Comparison of ENCODE assay signal across 8 cellular contexts in the genomic region with DNA sequence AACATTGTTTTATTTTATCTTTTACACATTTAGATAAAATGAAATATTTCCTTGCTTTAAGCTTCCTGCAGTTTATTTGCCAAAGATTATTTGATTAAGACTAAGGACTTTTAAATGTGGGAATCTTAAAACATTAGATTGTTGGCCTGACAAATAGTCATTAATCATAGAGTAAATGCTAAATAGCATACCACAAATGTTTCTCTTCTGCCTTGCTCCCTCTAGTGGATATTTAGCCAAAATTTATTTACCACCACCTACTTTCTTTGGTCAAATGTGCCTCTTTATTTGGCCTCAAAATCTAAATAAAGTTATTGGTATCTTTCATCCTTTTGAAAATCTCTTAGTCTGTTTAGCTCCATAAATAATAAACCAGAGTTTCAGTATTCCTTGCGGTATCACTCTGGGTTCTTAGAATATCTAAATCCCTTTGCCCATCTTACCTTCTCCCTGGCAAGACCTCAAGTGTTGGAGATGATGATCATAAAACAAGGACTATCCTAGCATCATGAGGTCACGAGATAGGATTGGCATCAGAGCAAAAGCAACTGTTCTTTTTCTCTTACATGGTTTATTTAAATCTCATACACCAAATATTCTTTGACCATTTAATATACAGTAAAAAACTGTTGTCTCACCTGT.
DNase-seq lines count a peak whose midpoint lies in the region; ATAC-seq and TF ChIP-seq lines count a peak whose summit lies in the region.

No MANE protein-coding gene starts in this region.

- H3K9me3 ChIP-seq in OCI-LY1 (ENCODE audit: low read length) (no peaks in the 10 kb centered on the region), esophagus muscularis mucosa (no peaks in the 10 kb centered on the region)

- no peaks in the 10 kb centered on the region for H3K27me3 ChIP-seq in GM06990 (replicated peaks; ENCODE audit: control insufficient read depth, insufficient read depth, low read length)
- no peaks in the 10 kb centered on the region for H3K27me3 ChIP-seq in OCI-LY1 (ENCODE audit: insufficient read depth, low read length)
- H3K27me3 ChIP-seq in esophagus muscularis mucosa, result no peaks in the 10 kb centered on the region

- H4K20me1 ChIP-seq in OCI-LY1 (ENCODE audit: insufficient read depth, low read length), result no peaks in the 10 kb centered on the region

- no peaks in the 10 kb centered on the region for H3K9me2 ChIP-seq in OCI-LY1 (ENCODE audit: low read depth, low read length)

- H2AFZ ChIP-seq in OCI-LY1 (ENCODE audit: low read length), result no peak overlapping the region

- no peaks in the 10 kb centered on the region for H3K4me1 ChIP-seq in OCI-LY1 (ENCODE audit: insufficient read depth, low read length, severe bottlenecking)
- peaks cover 0 to 22% (median 16%) of the 10 kb centered on the region in 4 donors for H3K4me1 ChIP-seq in esophagus muscularis mucosa

- intact Hi-C loops in esophagus muscularis mucosa (cut with DNase I), result loop anchor here (10.0 kb wide), 1 partner anchor 94 kb away; no protein-coding TSS in a partner anchor

- DNase-seq in GM06990 (ENCODE audit: extremely low read depth, insufficient read length) (no peak), esophagus muscularis mucosa (ENCODE audit: extremely low spot score) (no peak), pons (ENCODE audit: low spot score) (peak; percentile 64)
- no peak for DNase-seq in activated CD4-positive, CD25-positive, alpha-beta regulatory T cell (lab: John Stamatoyannopoulos, UW)

- 70% methylated on average over 2 of the region's 2 CpGs for WGBS in esophagus muscularis mucosa

- no peak for TF ChIP-seq POLR2A in esophagus muscularis mucosa (IDR thresholded peaks at IDR 0.05; ENCODE audit: low read depth)

- TF ChIP-seq EP300 in esophagus muscularis mucosa (IDR thresholded peaks at IDR 0.05), result no peak

- H3K4me3 ChIP-seq in GM06990 (replicated peaks; ENCODE audit: low read depth, low read length) (no peak overlapping the region), OCI-LY1 (ENCODE audit: low read depth, low read length, poor library complexity, severe bottlenecking) (no peak overlapping the region), esophagus muscularis mucosa (no peak overlapping the region)

- no peak overlapping the region for H3K4me2 ChIP-seq in OCI-LY1 (ENCODE audit: low read length)

- no peaks in the 10 kb centered on the region for H3F3A ChIP-seq in OCI-LY1 (ENCODE audit: insufficient read depth, low read length)

- H3K27ac ChIP-seq in OCI-LY1 (ENCODE audit: low read depth, low read length, poor library complexity, severe bottlenecking), result no peak overlapping the region
- no peak overlapping the region for H3K27ac ChIP-seq in esophagus muscularis mucosa (replicated peaks in 1 of 4)

- TF ChIP-seq CTCF in GM06990 (IDR thresholded peaks at IDR 0.05; ENCODE audit: insufficient read depth, low read length, poor library complexity, severe bottlenecking), result peak; percentile 46
- peak; percentile 68 for TF ChIP-seq CTCF in OCI-LY1 (IDR thresholded peaks at IDR 0.05; ENCODE audit: low read length)
- TF ChIP-seq CTCF in esophagus muscularis mucosa (IDR thresholded peaks at IDR 0.05), result peak; percentile 63 to 69 (median 69)

- no peaks in the 10 kb centered on the region for H3K79me2 ChIP-seq in OCI-LY1 (ENCODE audit: insufficient read depth, low read length)

- H3K36me3 ChIP-seq in GM06990 (ENCODE audit: control insufficient read depth, insufficient read depth, low read length) (no peaks in the 10 kb centered on the region), OCI-LY1 (ENCODE audit: insufficient read depth, low read length) (no peaks in the 10 kb centered on the region), esophagus muscularis mucosa (peaks cover 4 to 42% (median 21%) of the 10 kb centered on the region in 4 donors)

- H3K9ac ChIP-seq in OCI-LY1 (ENCODE audit: low read length), result no peak overlapping the region

- ATAC-seq in HG03565 (IDR thresholded peaks at IDR 0.05; ENCODE audit: unreplicated experiment) (peak; percentile 74), GM21529 (IDR thresholded peaks at IDR 0.05; ENCODE audit: unreplicated experiment) (no peak), HG03521 (IDR thresholded peaks at IDR 0.05; ENCODE audit: unreplicated experiment) (no peak)
